Comparison of ENCODE assay signal across 8 cellular contexts in the genomic region with DNA sequence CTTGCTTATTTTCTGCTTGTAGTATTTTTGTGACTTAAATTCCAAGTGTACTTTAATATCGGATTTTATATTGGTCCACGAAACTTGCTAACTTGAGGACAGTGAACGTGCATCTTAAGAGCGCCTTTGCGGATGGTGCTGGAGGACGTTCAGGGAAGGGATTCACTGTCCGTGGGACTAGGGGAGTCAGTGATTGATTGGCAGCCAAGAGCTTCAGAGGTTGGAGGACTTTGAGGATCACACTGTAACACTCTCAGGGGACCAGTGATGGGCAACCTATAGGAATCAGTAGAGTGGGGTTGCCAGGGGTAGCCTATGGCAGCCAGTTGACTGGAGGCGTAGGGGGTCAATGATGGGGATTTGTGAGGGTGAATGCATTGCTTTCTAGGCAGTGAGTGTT. TPM values are rescaled to one million over a fixed set of nuclear protein-coding genes. Genes with fewer than 3 reads are reported as not detected.
DNase-seq lines count a peak whose midpoint lies in the region; ATAC-seq and TF ChIP-seq lines count a peak whose summit lies in the region.

No MANE protein-coding gene starts in this region.

- ATAC-seq in naive thymus-derived CD8-positive, alpha-beta T cell, result peak in 1 of 2 donors; percentile 4

- no peaks in the 10 kb centered on the region for H3K9me2 ChIP-seq in Loucy (replicated peaks; ENCODE audit: low read depth, low read length)

- peaks cover 17 to 35% (median 34%) of the 10 kb centered on the region in 3 donors for H3K36me3 Mint-ChIP-seq in naive thymus-derived CD8-positive, alpha-beta T cell

- peak overlapping the region; percentile 57 to 73 (median 66) for H3K4me3 ChIP-seq in BLaER1 treated with 17β-estradiol and CSF1 and Interleukin-3, amounts not matched to agents 10 nM and 100 nM
- peak overlapping the region; percentile 86 for H3K4me3 ChIP-seq in Loucy (ENCODE audit: low read length, poor library complexity, severe bottlenecking)
- H3K4me3 ChIP-seq in duodenal mucosa (ENCODE audit: low read depth in 1 of 2, low read length in 2 of 2), result peak overlapping the region; percentile 85 to 90

- H3K4me2 ChIP-seq in BLaER1 treated with 17β-estradiol and CSF1 and Interleukin-3, amounts not matched to agents 10 nM and 100 nM, result peak overlapping the region; percentile 70 to 91 (median 78)
- peak overlapping the region; percentile 96 for H3K4me2 ChIP-seq in Loucy (ENCODE audit: low read depth, low read length, poor library complexity, severe bottlenecking)

- POLR2A ChIA-PET in naive thymus-derived CD8-positive, alpha-beta T cell (lab: Charles Lee), result interaction anchor here (1.7 kb wide), 1 partner anchor 132 kb away, joined by 4 read pairs; no protein-coding TSS in a partner anchor

- H3K4me1 Mint-ChIP-seq in naive thymus-derived CD8-positive, alpha-beta T cell, result peaks cover 26 to 40% (median 35%) of the 10 kb centered on the region in 4 donors

- peaks cover 31% of the 10 kb centered on the region for H3K79me2 ChIP-seq in Loucy (ENCODE audit: insufficient read depth, low read length)

- H2AFZ ChIP-seq in Loucy (ENCODE audit: low read length), result peak overlapping the region; percentile 68

- peak overlapping the region; percentile 96 to 100 (median 98) for H3K4me3 Mint-ChIP-seq in naive thymus-derived CD8-positive, alpha-beta T cell

- H3K9me3 Mint-ChIP-seq in naive thymus-derived CD8-positive, alpha-beta T cell, result peaks cover 0 to 4% (median 0%) of the 10 kb centered on the region in 9 donors

- peak overlapping the region in 9 of 10 donors; percentile 26 to 92 (median 91) for H3K27ac Mint-ChIP-seq in naive thymus-derived CD8-positive, alpha-beta T cell

- peak in 1 of 10 donors; percentile 6 for DNase-seq in naive thymus-derived CD8-positive, alpha-beta T cell
- no peak for DNase-seq in effector CD4-positive, alpha-beta T cell
- no peak for DNase-seq in activated effector memory CD4-positive, alpha-beta T cell treated with anti-CD3 and anti-CD28 coated beads, Interleukin-2, amount 50 U/mL, for 16 hours
- DNase-seq in Ammon's horn (ENCODE audit: low spot score) (no peak), mesenteric fat pad (ENCODE audit: low spot score) (no peak)

- peak overlapping the region; percentile 40 to 74 (median 69); a peak in 21 of 22 replicates for H3K9ac ChIP-seq in BLaER1 treated with 17β-estradiol and CSF1 and Interleukin-3, amounts not matched to agents 10 nM and 100 nM
- H3K9ac ChIP-seq in Loucy (ENCODE audit: low read depth, low read length, poor library complexity, severe bottlenecking) (peak overlapping the region; percentile 75), duodenal mucosa (ENCODE audit: low read depth in 1 of 2, low read length in 2 of 2) (peak overlapping the region in 1 of 2 donors; percentile 55)

- H3K27me3 ChIP-seq in BLaER1 treated with 17β-estradiol and CSF1 and Interleukin-3, amounts not matched to agents 10 nM and 100 nM, result no peaks in the 10 kb centered on the region; a peak in 1 of 22 replicates
- H3K27me3 ChIP-seq in Loucy (ENCODE audit: insufficient read depth, low read length, poor library complexity, severe bottlenecking) (no peaks in the 10 kb centered on the region), duodenal mucosa (ENCODE audit: control insufficient read depth in 1 of 2, insufficient read depth in 2 of 2, low read length in 2 of 2) (peaks cover 0 to 3% of the 10 kb centered on the region in 2 donors)

- no peaks in the 10 kb centered on the region; the same call in 1 of the 2 replicates for H3F3A ChIP-seq in Loucy (ENCODE audit: low read depth)

- H3K9me3 ChIP-seq in BLaER1 treated with 17β-estradiol and CSF1 and Interleukin-3, amounts not matched to agents 10 nM and 100 nM (replicated peaks in 1 of 11), result peaks cover 0 to 4% (median 0%) of the 10 kb centered on the region in 11 experiments; a peak in 3 of 22 replicates
- H3K9me3 ChIP-seq in Loucy (ENCODE audit: insufficient read depth, low read depth, low read length) (no peaks in the 10 kb centered on the region), duodenal mucosa (ENCODE audit: control insufficient read depth in 1 of 2, low read length in 2 of 2) (no peaks in the 10 kb centered on the region)

- peak overlapping the region in 10 of 11 experiments; percentile 27 to 70 (median 62); a peak in 19 of 22 replicates for H3K27ac ChIP-seq in BLaER1 treated with 17β-estradiol and CSF1 and Interleukin-3, amounts not matched to agents 10 nM and 100 nM
- H3K27ac ChIP-seq in duodenal mucosa (ENCODE audit: low read depth, low read length), result no peak overlapping the region

- no peaks in the 10 kb centered on the region for H4K20me1 ChIP-seq in BLaER1 treated with 17β-estradiol and CSF1 and Interleukin-3, amounts not matched to agents 10 nM and 100 nM
- H4K20me1 ChIP-seq in Loucy (ENCODE audit: insufficient read depth, low read length, poor library complexity, severe bottlenecking), result no peaks in the 10 kb centered on the region

- peaks cover 10 to 24% (median 13%) of the 10 kb centered on the region in 10 experiments; a peak in 17 of 20 replicates for H3K4me1 ChIP-seq in BLaER1 treated with 17β-estradiol and CSF1 and Interleukin-3, amounts not matched to agents 10 nM and 100 nM
- H3K4me1 ChIP-seq in Loucy (ENCODE audit: insufficient read depth, low read length, poor library complexity, severe bottlenecking) (peaks cover 44% of the 10 kb centered on the region), duodenal mucosa (ENCODE audit: control insufficient read depth in 1 of 2, insufficient read depth in 2 of 2, low read length in 2 of 2) (peaks cover 11 to 17% of the 10 kb centered on the region in 2 donors)

- H3K36me3 ChIP-seq in BLaER1 treated with 17β-estradiol and CSF1 and Interleukin-3, amounts not matched to agents 10 nM and 100 nM, result peaks cover 0 to 24% (median 11%) of the 10 kb centered on the region in 11 experiments; a peak in 14 of 22 replicates
- H3K36me3 ChIP-seq in Loucy (ENCODE audit: insufficient read depth, low read length) (no peaks in the 10 kb centered on the region), duodenal mucosa (ENCODE audit: control insufficient read depth in 1 of 2, insufficient read depth in 2 of 2, low read length in 2 of 2) (peaks cover 0 to 22% of the 10 kb centered on the region in 2 donors)

- peaks cover 0 to 10% (median 1%) of the 10 kb centered on the region in 5 donors for H3K27me3 Mint-ChIP-seq in naive thymus-derived CD8-positive, alpha-beta T cell

- TF ChIP-seq CTCF in Loucy (conservative IDR thresholded peaks at IDR 0.05; ENCODE audit: low read length), result no peak

RNA-seq across cellular contexts. Expression of a gene that starts 0.5 kb away (rescaled TPM):
- total RNA-seq in naive thymus-derived CD8-positive, alpha-beta T cell, result 10 to 100 TPM; 17.0 to 21.0 TPM
- polyA plus RNA-seq in naive thymus-derived CD8-positive, alpha-beta T cell, result 1 to 10 TPM; 1.9 to 3.7 (median 2.8) TPM
- 8.8 TPM for total RNA-seq in mesenteric fat pad

RNA-seq across cellular contexts. Expression of a gene that starts 40.1 kb away (rescaled TPM):
- total RNA-seq in naive thymus-derived CD8-positive, alpha-beta T cell, result under 1 TPM in 1 of 2 experiments, not detected in 1; 0.26 TPM
- polyA plus RNA-seq in naive thymus-derived CD8-positive, alpha-beta T cell, result not detected
- total RNA-seq in mesenteric fat pad, result 0.58 TPM

RNA-seq across cellular contexts. Expression of a gene that starts 58.6 kb away (rescaled TPM):
- total RNA-seq in naive thymus-derived CD8-positive, alpha-beta T cell, result not detected
- not detected for polyA plus RNA-seq in naive thymus-derived CD8-positive, alpha-beta T cell
- total RNA-seq in mesenteric fat pad, result 2.2 TPM
